2 cellular contexts compared by ENCODE assay signal in the genomic region with DNA sequence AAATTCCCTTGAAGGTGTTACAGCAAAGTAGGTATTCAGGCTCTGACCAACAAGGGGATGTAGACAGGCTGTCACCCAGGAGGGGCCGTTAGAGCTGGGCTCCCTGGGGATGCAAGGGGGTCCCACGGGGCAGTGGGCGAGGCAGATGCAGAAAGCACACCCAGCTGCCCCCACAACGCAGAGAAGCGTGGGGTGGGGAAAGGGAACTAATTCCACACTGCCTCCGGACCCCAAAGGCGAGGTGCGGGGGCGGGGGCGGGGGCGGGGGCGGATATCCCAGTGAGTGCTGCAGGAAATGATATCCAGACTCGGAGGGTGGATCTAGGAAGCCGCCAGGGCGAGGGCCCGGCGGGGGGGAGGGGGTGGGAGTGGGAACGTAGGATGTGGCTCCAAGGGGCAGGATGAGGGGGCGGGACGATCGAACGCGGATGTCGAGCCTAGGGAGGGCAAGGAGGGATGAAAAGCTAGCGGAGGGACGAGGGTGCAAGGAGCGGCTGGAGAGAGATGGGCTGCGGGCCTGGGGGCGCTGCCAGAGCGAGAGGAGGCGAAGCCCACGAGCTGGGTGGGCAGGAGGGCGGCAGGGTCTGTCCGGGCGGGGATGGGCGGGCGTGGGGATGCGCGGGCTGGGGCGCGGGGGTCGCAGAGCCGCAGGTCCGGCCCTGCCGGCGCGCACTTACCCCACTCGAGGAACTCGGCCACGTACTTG.
TF ChIP-seq lines count a peak whose summit lies in the region.

No MANE protein-coding gene starts in this region.

TF ChIP-seq in HCT116, 20 proteins besides CTCF, POLR2A, EP300 and RAD21:
- no peak for TF ChIP-seq REST (IDR thresholded peaks at IDR 0.05; ENCODE audit: low read depth)
- TF ChIP-seq JUND (IDR thresholded peaks at IDR 0.05) = no peak
- TF ChIP-seq, protein P1, sequence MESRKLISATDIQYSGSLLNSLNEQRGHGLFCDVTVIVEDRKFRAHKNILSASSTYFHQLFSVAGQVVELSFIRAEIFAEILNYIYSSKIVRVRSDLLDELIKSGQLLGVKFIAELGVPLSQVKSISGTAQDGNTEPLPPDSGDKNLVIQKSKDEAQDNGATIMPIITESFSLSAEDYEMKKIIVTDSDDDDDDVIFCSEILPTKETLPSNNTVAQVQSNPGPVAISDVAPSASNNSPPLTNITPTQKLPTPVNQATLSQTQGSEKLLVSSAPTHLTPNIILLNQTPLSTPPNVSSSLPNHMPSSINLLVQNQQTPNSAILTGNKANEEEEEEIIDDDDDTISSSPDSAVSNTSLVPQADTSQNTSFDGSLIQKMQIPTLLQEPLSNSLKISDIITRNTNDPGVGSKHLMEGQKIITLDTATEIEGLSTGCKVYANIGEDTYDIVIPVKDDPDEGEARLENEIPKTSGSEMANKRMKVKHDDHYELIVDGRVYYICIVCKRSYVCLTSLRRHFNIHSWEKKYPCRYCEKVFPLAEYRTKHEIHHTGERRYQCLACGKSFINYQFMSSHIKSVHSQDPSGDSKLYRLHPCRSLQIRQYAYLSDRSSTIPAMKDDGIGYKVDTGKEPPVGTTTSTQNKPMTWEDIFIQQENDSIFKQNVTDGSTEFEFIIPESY (IDR thresholded peaks at IDR 0.05; ENCODE audit: extremely low read depth, insufficient replicate concordance, low read length) = no peak
- no peak for TF ChIP-seq ZNF274 (IDR thresholded peaks at IDR 0.05; ENCODE audit: low read depth, low read length)
- TF ChIP-seq ZFX (IDR thresholded peaks at IDR 0.05) = no peak
- TF ChIP-seq CEBPB (IDR thresholded peaks at IDR 0.05; ENCODE audit: low read depth) = no peak
- no peak for TF ChIP-seq ELF1 (IDR thresholded peaks at IDR 0.05; ENCODE audit: borderline replicate concordance, low read depth)
- no peak for TF ChIP-seq EGR1 (IDR thresholded peaks at IDR 0.05; ENCODE audit: low read depth)
- no peak for TF ChIP-seq ATF3 (IDR thresholded peaks at IDR 0.05)

TF ChIP-seq in endothelial cell of umbilical vein, 7 proteins besides CTCF, POLR2A, EP300 and RAD21:
- TF ChIP-seq MAX (IDR thresholded peaks at IDR 0.05; ENCODE audit: insufficient read depth, insufficient read length) (no peak), POLR2AphosphoS5 (IDR thresholded peaks at IDR 0.05; ENCODE audit: insufficient read depth, low read depth, low read length) (peak; percentile 80)
TF ChIP-seq in endothelial cell of umbilical vein: peak in this region for 1.
